Comparison of ENCODE assay signal across 1 cellular context in genomic region chr6:159761873-159762680, GRCh38.
TF ChIP-seq lines count a peak whose summit lies in the region.

Gene ACAT2 (plus strand): TSS chr6:159762045. CDS start chr6:159762088, 43 bp downstream.

TF ChIP-seq in HEK293, 187 proteins besides CTCF, POLR2A, EP300 and RAD21 (continued from another document and continues in another):
- TF ChIP-seq KLF9 (tag by site-specific recombination; IDR thresholded peaks at IDR 0.05; ENCODE audit: low read depth) (peak; percentile 84), ZBTB8A (tag by site-specific recombination; IDR thresholded peaks at IDR 0.05) (peak; percentile 93), PRDM10 (tag by site-specific recombination; IDR thresholded peaks at IDR 0.05) (peak; percentile 99), KLF7 (tag by site-specific recombination; IDR thresholded peaks at IDR 0.05; ENCODE audit: borderline replicate concordance) (peak; percentile 82), ZNF24 (tag by site-specific recombination; IDR thresholded peaks at IDR 0.05) (peak; percentile 88), ZNF585B (tag by site-specific recombination; IDR thresholded peaks at IDR 0.05) (no peak), TRIM28 (IDR thresholded peaks at IDR 0.05; ENCODE audit: borderline replicate concordance, low read length) (peak; percentile 22; the same call in 1 of the 2 replicates), ZNF660 (tag by site-specific recombination; IDR thresholded peaks at IDR 0.05) (no peak), ZSCAN16 (tag by site-specific recombination; IDR thresholded peaks at IDR 0.05) (no peak), ZNF157 (tag by site-specific recombination; IDR thresholded peaks at IDR 0.05) (no peak), MYNN (tag by site-specific recombination; IDR thresholded peaks at IDR 0.05; ENCODE audit: borderline replicate concordance) (0 out of 2 replicates have a peak, but pooled peaks have one; percentile 13), ZNF169 (tag by site-specific recombination; IDR thresholded peaks at IDR 0.05) (no peak), ZNF114 (tag by site-specific recombination; IDR thresholded peaks at IDR 0.05) (no peak), ATF2 (tag by site-specific recombination; IDR thresholded peaks at IDR 0.05; ENCODE audit: low read depth) (no peak), HOXA7 (CRISPR knock-in tag; IDR thresholded peaks at IDR 0.05; ENCODE audit: borderline replicate concordance) (no peak), ZNF747 (tag by site-specific recombination; IDR thresholded peaks at IDR 0.05) (no peak), ZNF639 (tag by site-specific recombination; IDR thresholded peaks at IDR 0.05) (peak; percentile 65), MEIS1 (CRISPR knock-in tag; IDR thresholded peaks at IDR 0.05; ENCODE audit: borderline replicate concordance) (no peak), ZNF2 (tag by site-specific recombination; IDR thresholded peaks at IDR 0.05) (peak; percentile 91), ZFP37 (tag by site-specific recombination; IDR thresholded peaks at IDR 0.05) (peak; percentile 77), ZNF664 (tag by site-specific recombination; IDR thresholded peaks at IDR 0.05) (no peak), PRDM4 (tag by site-specific recombination; IDR thresholded peaks at IDR 0.05) (peak; percentile 28; the same call in 1 of the 2 replicates), ZNF830 (tag by site-specific recombination; IDR thresholded peaks at IDR 0.05; ENCODE audit: low read depth) (no peak), ZNF211 (tag by site-specific recombination; IDR thresholded peaks at IDR 0.05; ENCODE audit: low read depth) (no peak), SCRT2 (tag by site-specific recombination; IDR thresholded peaks at IDR 0.05) (no peak), ZBTB48 (tag by site-specific recombination; IDR thresholded peaks at IDR 0.05) (peak; percentile 99), ZNF623 (tag by site-specific recombination; IDR thresholded peaks at IDR 0.05) (no peak), REPIN1 (tag by site-specific recombination; IDR thresholded peaks at IDR 0.05; ENCODE audit: low read depth) (peak; percentile 95), GLI4 (tag by site-specific recombination; IDR thresholded peaks at IDR 0.05) (peak; percentile 68; the same call in 1 of the 2 replicates), ZNF600 (tag by site-specific recombination; IDR thresholded peaks at IDR 0.05) (peak; percentile 92), BCL11A (tag by site-specific recombination; IDR thresholded peaks at IDR 0.05; ENCODE audit: low read depth) (peak; percentile 88), SALL2 (tag by site-specific recombination; IDR thresholded peaks at IDR 0.05; ENCODE audit: borderline replicate concordance) (no peak), MZF1 (tag by site-specific recombination; IDR thresholded peaks at IDR 0.05; ENCODE audit: borderline replicate concordance) (no peak; the same call in 1 of the 2 replicates), ZNF274 (IDR thresholded peaks at IDR 0.05; ENCODE audit: low read length) (no peak), ZNF274 (tag by site-specific recombination; IDR thresholded peaks at IDR 0.05; ENCODE audit: borderline replicate concordance) (no peak), PRDM6 (tag by site-specific recombination; IDR thresholded peaks at IDR 0.05) (no peak), ZNF354C (tag by site-specific recombination; IDR thresholded peaks at IDR 0.05; ENCODE audit: borderline replicate concordance, low read depth) (no peak), ZNF48 (tag by site-specific recombination; IDR thresholded peaks at IDR 0.05) (no peak), ZNF23 (tag by site-specific recombination; IDR thresholded peaks at IDR 0.05; ENCODE audit: borderline replicate concordance) (no peak), ZNF394 (tag by site-specific recombination; IDR thresholded peaks at IDR 0.05; ENCODE audit: borderline replicate concordance) (peak; percentile 79; the same call in 1 of the 2 replicates), KLF17 (tag by site-specific recombination; IDR thresholded peaks at IDR 0.05) (peak; percentile 82), ZFP69B (tag by site-specific recombination; IDR thresholded peaks at IDR 0.05) (peak; percentile 80; the same call in 1 of the 2 replicates), KLF16 (tag by site-specific recombination; IDR thresholded peaks at IDR 0.05) (peak; percentile 92), ZNF266 (tag by site-specific recombination; IDR thresholded peaks at IDR 0.05; ENCODE audit: low read depth) (no peak), ZFHX2 (tag by site-specific recombination; conservative IDR thresholded peaks at IDR 0.05) (peak; percentile 41; the same call in 1 of the 2 replicates), ZBTB21 (tag by site-specific recombination; IDR thresholded peaks at IDR 0.05) (peak; percentile 44; the same call in 1 of the 2 replicates), ZSCAN18 (tag by site-specific recombination; IDR thresholded peaks at IDR 0.05) (0 out of 2 replicates have a peak, but pooled peaks have one; percentile 70), PRDM1 (tag by site-specific recombination; IDR thresholded peaks at IDR 0.05) (no peak), ZNF670 (tag by site-specific recombination; IDR thresholded peaks at IDR 0.05; ENCODE audit: low read depth) (no peak), ZNF785 (tag by site-specific recombination; IDR thresholded peaks at IDR 0.05) (no peak), ZNF280D (tag by site-specific recombination; IDR thresholded peaks at IDR 0.05) (no peak), KLF8 (tag by site-specific recombination; IDR thresholded peaks at IDR 0.05) (peak; percentile 89), ZNF140 (tag by site-specific recombination; IDR thresholded peaks at IDR 0.05) (peak; percentile 23; the same call in 1 of the 2 replicates), ZNF544 (tag by site-specific recombination; IDR thresholded peaks at IDR 0.05) (no peak)
